Comparison of ENCODE assay signal across 16 cellular contexts in the genomic region with DNA sequence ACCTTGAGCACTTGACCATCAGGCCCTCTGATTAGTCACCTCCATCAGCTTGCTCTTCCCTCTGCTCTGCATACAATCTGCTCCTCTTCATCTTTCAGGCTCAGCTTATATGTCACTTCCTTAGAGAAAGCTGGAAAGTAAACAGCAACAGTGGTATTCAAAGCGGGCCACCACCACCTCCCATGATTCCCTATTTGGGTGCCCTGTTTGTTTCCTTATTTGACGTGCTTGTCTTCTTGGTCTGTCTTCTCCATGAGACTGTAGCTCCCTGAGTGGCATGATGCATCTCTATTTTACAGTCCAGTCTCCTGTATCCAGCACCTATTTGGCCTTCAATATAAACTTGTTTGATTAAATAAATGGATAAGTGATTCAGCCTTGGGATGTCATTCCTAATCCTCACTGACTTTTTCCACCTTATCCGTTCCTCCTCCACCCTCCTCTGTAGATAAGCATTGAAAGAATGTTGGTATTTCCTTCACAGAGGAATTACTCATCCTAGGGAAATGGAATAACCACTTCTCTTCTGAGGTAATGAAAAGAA.
DNase-seq lines count a peak whose midpoint lies in the region; TF ChIP-seq lines count a peak whose summit lies in the region.
"Had no signal": no experiment of that assay in that cellular context is flagged by ENCODE, and none has a peak within 500 bp of the region (broad histone marks: within the 10 kb centered on the region; RNA-seq: fewer than 3 reads in every experiment).

No MANE protein-coding gene starts in this region.

- H3K27ac ChIP-seq in SK-N-SH (ENCODE audit: low read depth in 2 of 2, low read length in 1 of 2) (peak overlapping the region in 1 of 2 experiments; percentile 99; a peak in 2 of 4 replicates), stomach (no peak overlapping the region)
- no peak overlapping the region for H3K27ac ChIP-seq in CD4-positive, alpha-beta memory T cell (ENCODE audit: low read depth, low read length)
- H3K27ac ChIP-seq: dorsolateral prefrontal cortex, hepatocyte had no signal

- H3K27me3 Mint-ChIP-seq in CD4-positive, alpha-beta memory T cell: peaks cover 0 to 1% of the 10 kb centered on the region in 2 donors
- H3K27me3 Mint-ChIP-seq: activated naive CD8-positive, alpha-beta T cell; memory B cell had no signal

- H3K36me3 Mint-ChIP-seq in CD4-positive, alpha-beta memory T cell: no peaks in the 10 kb centered on the region
- H3K36me3 Mint-ChIP-seq: activated naive CD8-positive, alpha-beta T cell; memory B cell had no signal

- intact Hi-C loops in CD4-positive, alpha-beta memory T cell (cut with micrococcal nuclease): no loop called here
- intact Hi-C loops in stomach (cut with DNase I; ENCODE audit: low total_unique reads): no loop called here

- peaks cover 47% of the 10 kb centered on the region for H3F3A ChIP-seq in SK-N-SH (replicated peaks; ENCODE audit: insufficient read depth)

- H3K36me3 ChIP-seq in SK-N-SH (replicated peaks in 1 of 2; ENCODE audit: control insufficient read depth in 1 of 2, insufficient read depth in 2 of 2, low read length in 1 of 2): no peaks in the 10 kb centered on the region
- H3K36me3 ChIP-seq in CD4-positive, alpha-beta memory T cell (ENCODE audit: insufficient read depth, low read length): no peaks in the 10 kb centered on the region
- no peaks in the 10 kb centered on the region for H3K36me3 ChIP-seq in stomach

- H3K9me3 ChIP-seq in SK-N-SH (no peaks in the 10 kb centered on the region), stomach (no peaks in the 10 kb centered on the region)
- H3K9me3 ChIP-seq in CD4-positive, alpha-beta memory T cell (ENCODE audit: control insufficient read depth in 1 of 2, low read length in 2 of 2): no peaks in the 10 kb centered on the region

- no peak for TF ChIP-seq RAD21 in SK-N-SH (IDR thresholded peaks at IDR 0.05; ENCODE audit: low read length)

- no peak overlapping the region for H3K27ac Mint-ChIP-seq in CD4-positive, alpha-beta memory T cell
- H3K27ac Mint-ChIP-seq: activated CD8-positive, alpha-beta T cell treated with anti-CD3 and anti-CD28 coated beads, Interleukin-2, amount 10 ng/mL, durations not matched to agents 7 days and 5 days; activated naive CD8-positive, alpha-beta T cell; memory B cell had no signal

- peaks cover 0 to 2% (median 0%) of the 10 kb centered on the region in 8 donors for H3K9me3 Mint-ChIP-seq in CD4-positive, alpha-beta memory T cell
- H3K9me3 Mint-ChIP-seq: memory B cell had no signal

- TF ChIP-seq POLR2A in stomach (IDR thresholded peaks at IDR 0.05): no peak

- H2AFZ ChIP-seq in SK-N-SH (ENCODE audit: low read depth): peak overlapping the region; percentile 46; the same call in 1 of the 2 replicates
- H2AFZ ChIP-seq: hepatocyte had no signal

- DNase-seq in ELR (ENCODE audit: low read depth) (peak; percentile 96), SK-N-SH (no peak), fibroblast of gingiva (ENCODE audit: low read depth) (peak; percentile 7), non-pigmented ciliary epithelial cell (ENCODE audit: low read depth) (peak; percentile 83), stomach (no peak), HuH-7.5 (ENCODE audit: low spot score) (no peak)
- DNase-seq in CD4-positive, alpha-beta memory T cell: no peak
- no peak for DNase-seq in stimulated activated CD8-positive, alpha-beta memory T cell treated with anti-CD3 and anti-CD28 coated beads, Interleukin-4, amount 100 ng/mL, for 48 hours
- DNase-seq: activated CD8-positive, alpha-beta T cell treated with anti-CD3 and anti-CD28 coated beads, Interleukin-2, amount 10 ng/mL, durations not matched to agents 7 days and 5 days; dorsolateral prefrontal cortex; NCI-H187; NK-92 treated with Interleukin-12 subunit alpha and Interleukin-12 subunit beta, amount 100 ng/mL, for 24 hours; stimulated activated CD4-positive, alpha-beta T cell treated with anti-CD3 and anti-CD28 coated beads, Interleukin-4, amount 100 ng/mL, for 4 hours had no signal

- peak in 1 of 2 experiments; percentile 93; a peak in 2 of 4 replicates for TF ChIP-seq EP300 in SK-N-SH (IDR thresholded peaks at IDR 0.05; ENCODE audit: borderline replicate concordance in 1 of 2, low read depth in 1 of 2, low read length in 1 of 2)
- TF ChIP-seq EP300 in stomach (IDR thresholded peaks at IDR 0.05): no peak

- H3K9me2 ChIP-seq in SK-N-SH: no peaks in the 10 kb centered on the region

- POLR2A ChIA-PET in SK-N-SH (lab: Yijun Ruan, JAX): no interaction called here
- POLR2A ChIA-PET in CD4-positive, alpha-beta memory T cell (lab: Charles Lee; ENCODE audit: partially characterized antibody): no interaction called here

- WGBS in SK-N-SH (ENCODE audit: low lambda C conversion rate): 41% methylated on average over 3 of the region's 3 CpGs
- WGBS in stomach, 5 donors: 72 to 86% (median 72%) methylated on average over 3 of the region's 3 CpGs

- peaks cover 0 to 5% (median 1%) of the 10 kb centered on the region in 4 donors for H3K4me1 Mint-ChIP-seq in CD4-positive, alpha-beta memory T cell

- TF ChIP-seq CTCF in SK-N-SH (IDR thresholded peaks at IDR 0.05) (no peak), stomach (IDR thresholded peaks at IDR 0.05) (no peak)

- CTCF ChIA-PET in SK-N-SH (lab: Yijun Ruan, JAX): no interaction called here
- CTCF ChIA-PET in CD4-positive, alpha-beta memory T cell (lab: Charles Lee; ENCODE audit: partially characterized antibody): no interaction called here

- H4K20me1 ChIP-seq in SK-N-SH (ENCODE audit: insufficient read depth): no peaks in the 10 kb centered on the region

- H3K4me3 ChIP-seq in SK-N-SH (ENCODE audit: low read depth in 2 of 2, low read length in 1 of 2) (0 out of 4 replicates have a peak overlapping the region, but pooled peaks of 1 of the 2 experiments have one; percentile 16), stomach (no peak overlapping the region)
- H3K4me3 ChIP-seq in CD4-positive, alpha-beta memory T cell (ENCODE audit: low read length in 2 of 2): no peak overlapping the region
- H3K4me3 ChIP-seq: dorsolateral prefrontal cortex, hepatocyte had no signal

- H3K4me2 ChIP-seq in SK-N-SH: peak overlapping the region; percentile 7; the same call in 1 of the 2 replicates
- H3K4me2 ChIP-seq: hepatocyte had no signal

- H3K27me3 ChIP-seq in SK-N-SH (ENCODE audit: insufficient read depth) (no peaks in the 10 kb centered on the region), stomach (no peaks in the 10 kb centered on the region)
- no peaks in the 10 kb centered on the region for H3K27me3 ChIP-seq in CD4-positive, alpha-beta memory T cell (ENCODE audit: insufficient read depth, low read length)
- H3K27me3 ChIP-seq: dorsolateral prefrontal cortex, hepatocyte had no signal

- H3K4me3 Mint-ChIP-seq in CD4-positive, alpha-beta memory T cell: no peak overlapping the region
- H3K4me3 Mint-ChIP-seq: activated CD8-positive, alpha-beta T cell treated with anti-CD3 and anti-CD28 coated beads, Interleukin-2, amount 10 ng/mL, durations not matched to agents 7 days and 5 days; activated naive CD8-positive, alpha-beta T cell; memory B cell had no signal

- peak overlapping the region; percentile 63 for H3K9ac ChIP-seq in SK-N-SH

- H3K4me1 ChIP-seq in SK-N-SH (ENCODE audit: control insufficient read depth in 1 of 2, insufficient read depth in 2 of 2, low read depth in 1 of 2, low read length in 1 of 2) (no peaks in the 10 kb centered on the region; a peak in 1 of 4 replicates), stomach (peaks cover 0 to 13% (median 2%) of the 10 kb centered on the region in 4 donors)
- H3K4me1 ChIP-seq in CD4-positive, alpha-beta memory T cell (ENCODE audit: insufficient read depth, low read length): no peaks in the 10 kb centered on the region

- no peaks in the 10 kb centered on the region for H3K79me2 ChIP-seq in SK-N-SH (ENCODE audit: insufficient read depth)
- H3K79me2 ChIP-seq: hepatocyte had no signal

TF ChIP-seq in SK-N-SH, 30 proteins besides CTCF, POLR2A, EP300 and RAD21 (continues in another document):
- no peak for TF ChIP-seq NRF1 (IDR thresholded peaks at IDR 0.05; ENCODE audit: low read depth, low read length)
- no peak for TF ChIP-seq MEF2A (IDR thresholded peaks at IDR 0.05; ENCODE audit: borderline replicate concordance, low read depth)
- no peak for TF ChIP-seq ELF1 (IDR thresholded peaks at IDR 0.05)
- peak; percentile 83 for TF ChIP-seq PBX3 (IDR thresholded peaks at IDR 0.05)
- TF ChIP-seq USF2 (IDR thresholded peaks at IDR 0.05; ENCODE audit: borderline replicate concordance, low read depth, low read length): no peak
- no peak for TF ChIP-seq MAX (IDR thresholded peaks at IDR 0.05; ENCODE audit: low read depth)
- peak; percentile 42 for TF ChIP-seq NFIC (IDR thresholded peaks at IDR 0.05; ENCODE audit: borderline replicate concordance)
- no peak for TF ChIP-seq YY1 (IDR thresholded peaks at IDR 0.05; ENCODE audit: low read depth)
- TF ChIP-seq TAF1 (IDR thresholded peaks at IDR 0.05; ENCODE audit: borderline replicate concordance, low read depth, low read length): no peak
- no peak for TF ChIP-seq SIN3A (IDR thresholded peaks at IDR 0.05; ENCODE audit: borderline replicate concordance, low read depth, low read length)
- TF ChIP-seq FOXJ3 (CRISPR knock-in tag; IDR thresholded peaks at IDR 0.05): no peak
- TF ChIP-seq FOSL2 (IDR thresholded peaks at IDR 0.05; ENCODE audit: borderline replicate concordance, low read depth): peak; percentile 78
- TF ChIP-seq RXRA (IDR thresholded peaks at IDR 0.05; ENCODE audit: borderline replicate concordance, low read depth): 0 out of 2 replicates have a peak, but pooled peaks have one; percentile 38
- TF ChIP-seq TCF12 (IDR thresholded peaks at IDR 0.05): peak; percentile 89
- no peak for TF ChIP-seq GABPA (IDR thresholded peaks at IDR 0.05; ENCODE audit: low read depth)

Comparison
In these comparisons a context has a peak if more than half of its experiments do, and no peak if none do; other contexts are left out.
1. DNase-seq: peak in ELR (single experiment), fibroblast of gingiva (single experiment) and non-pigmented ciliary epithelial cell (single experiment); none in SK-N-SH (single experiment), CD4-positive, alpha-beta memory T cell (0 of 5), stimulated activated CD8-positive, alpha-beta memory T cell treated with anti-CD3 and anti-CD28 coated beads, Interleukin-4, amount 100 ng/mL, for 48 hours (single experiment), stomach (single experiment) and HuH-7.5 (single experiment).